10 cellular contexts compared by ENCODE assay signal in genomic region chrX:119622356-119623232, GRCh38. TPM values are rescaled to one million over a fixed set of nuclear protein-coding genes. Genes with fewer than 3 reads are reported as not detected.
A peak's percentile ranks its signal among the peaks of the same experiment; 100 is the strongest.
DNase-seq lines count a peak whose midpoint lies in the region; ATAC-seq and TF ChIP-seq lines count a peak whose summit lies in the region.
"Had no signal": no experiment of that assay in that cellular context is flagged by ENCODE, and none has a peak within 500 bp of the region (broad histone marks: within the 10 kb centered on the region; RNA-seq: fewer than 3 reads in every experiment).

No MANE protein-coding gene starts in this region.

- H4K20me1 ChIP-seq in KMS-11 (ENCODE audit: insufficient read depth): no peaks in the 10 kb centered on the region

- TF ChIP-seq CTCF in KMS-11 (conservative IDR thresholded peaks at IDR 0.05; ENCODE audit: low read depth, low read length): no peak
- TF ChIP-seq CTCF in colonic mucosa (IDR thresholded peaks at IDR 0.05): no peak

- DNase-seq in EH (ENCODE audit: low read depth) (peak; percentile 83), colonic mucosa (peak; percentile 49)
- no peak for DNase-seq in naive thymus-derived CD4-positive, alpha-beta T cell
- DNase-seq in activated CD4-positive, alpha-beta memory T cell treated with anti-CD3 and anti-CD28 coated beads for 36 hours: no peak
- DNase-seq: NCI-H69, T-helper 1 cell had no signal

- peak overlapping the region; percentile 68 for H3K4me2 ChIP-seq in KMS-11

- CTCF ChIA-PET in naive thymus-derived CD4-positive, alpha-beta T cell (lab: Charles Lee): interaction anchor here (1.2 kb wide), 1 partner anchor 70 kb away, joined by 3 read pairs; the partner anchor contains the start of gene SEPTIN6
- CTCF ChIA-PET in activated CD4-positive, alpha-beta memory T cell treated with anti-CD3 and anti-CD28 coated beads for 36 hours (lab: Charles Lee): no interaction called here

- H3K27ac ChIP-seq in KMS-11 (peak overlapping the region; percentile 87), colonic mucosa (no peak overlapping the region)
- H3K27ac ChIP-seq in naive thymus-derived CD4-positive, alpha-beta T cell (ENCODE audit: low read depth, low read length): no peak overlapping the region

- H3K27ac Mint-ChIP-seq in naive thymus-derived CD4-positive, alpha-beta T cell: peak overlapping the region in 5 of 9 donors; percentile 25 to 80 (median 71)
- H3K27ac Mint-ChIP-seq in activated CD4-positive, alpha-beta memory T cell treated with anti-CD3 and anti-CD28 coated beads for 36 hours: no peak overlapping the region

- POLR2A ChIA-PET in naive thymus-derived CD4-positive, alpha-beta T cell (lab: Charles Lee): no interaction called here
- POLR2A ChIA-PET in activated CD4-positive, alpha-beta memory T cell treated with anti-CD3 and anti-CD28 coated beads for 36 hours (lab: Charles Lee): interaction anchor here (0.6 kb wide), 1 partner anchor 145 kb away, joined by 4 read pairs; no protein-coding TSS in a partner anchor

- H3K36me3 ChIP-seq in KMS-11 (ENCODE audit: insufficient read depth) (no peaks in the 10 kb centered on the region), colonic mucosa (no peaks in the 10 kb centered on the region)
- peaks cover 0 to 58% (median 6%) of the 10 kb centered on the region in 3 experiments for H3K36me3 ChIP-seq in naive thymus-derived CD4-positive, alpha-beta T cell (ENCODE audit: control insufficient read depth in 2 of 3, insufficient read depth in 3 of 3, low read length in 3 of 3)

- H3K36me3 Mint-ChIP-seq in naive thymus-derived CD4-positive, alpha-beta T cell: peaks cover 0 to 27% (median 4%) of the 10 kb centered on the region in 5 donors
- H3K36me3 Mint-ChIP-seq in activated CD4-positive, alpha-beta memory T cell treated with anti-CD3 and anti-CD28 coated beads for 36 hours: peaks cover 9% of the 10 kb centered on the region

- H3K27me3 Mint-ChIP-seq in naive thymus-derived CD4-positive, alpha-beta T cell: no peaks in the 10 kb centered on the region
- no peaks in the 10 kb centered on the region for H3K27me3 Mint-ChIP-seq in activated CD4-positive, alpha-beta memory T cell treated with anti-CD3 and anti-CD28 coated beads for 36 hours

- no peak overlapping the region for H2AFZ ChIP-seq in KMS-11 (ENCODE audit: low read depth)

- H3K9me3 Mint-ChIP-seq in naive thymus-derived CD4-positive, alpha-beta T cell: no peaks in the 10 kb centered on the region
- no peaks in the 10 kb centered on the region for H3K9me3 Mint-ChIP-seq in activated CD4-positive, alpha-beta memory T cell treated with anti-CD3 and anti-CD28 coated beads for 36 hours

- H3K4me1 Mint-ChIP-seq in naive thymus-derived CD4-positive, alpha-beta T cell: peaks cover 0 to 9% (median 3%) of the 10 kb centered on the region in 7 donors
- no peaks in the 10 kb centered on the region for H3K4me1 Mint-ChIP-seq in activated CD4-positive, alpha-beta memory T cell treated with anti-CD3 and anti-CD28 coated beads for 36 hours (ENCODE audit: low read depth)

- H3K4me1 ChIP-seq in KMS-11 (ENCODE audit: low read depth, poor library complexity, severe bottlenecking) (peaks cover 72% of the 10 kb centered on the region), colonic mucosa (no peaks in the 10 kb centered on the region)
- no peaks in the 10 kb centered on the region for H3K4me1 ChIP-seq in naive thymus-derived CD4-positive, alpha-beta T cell (ENCODE audit: control insufficient read depth in 2 of 2, insufficient read depth in 2 of 2, low read length in 2 of 2)

- no peaks in the 10 kb centered on the region for H3K9me3 ChIP-seq in colonic mucosa
- no peaks in the 10 kb centered on the region for H3K9me3 ChIP-seq in naive thymus-derived CD4-positive, alpha-beta T cell (ENCODE audit: control insufficient read depth in 2 of 3, low read length in 3 of 3)

- no peak overlapping the region for H3K4me3 ChIP-seq in KMS-11 (IDR thresholded peaks at IDR 0.05; ENCODE audit: insufficient read depth, low read depth, low read length)
- no peak overlapping the region for H3K4me3 ChIP-seq in colonic mucosa
- no peak overlapping the region for H3K4me3 ChIP-seq in naive thymus-derived CD4-positive, alpha-beta T cell (ENCODE audit: low read length)

- ATAC-seq in naive thymus-derived CD4-positive, alpha-beta T cell: no peak
- ATAC-seq in GM18870 (IDR thresholded peaks at IDR 0.05; ENCODE audit: unreplicated experiment) (no peak), GM21381 (IDR thresholded peaks at IDR 0.05; ENCODE audit: unreplicated experiment) (no peak), GM21619 (IDR thresholded peaks at IDR 0.05; ENCODE audit: unreplicated experiment) (no peak)

- H3K9ac ChIP-seq in KMS-11 (no peak overlapping the region), colonic mucosa (ENCODE audit: low read depth in 2 of 2, low read length in 2 of 2) (no peak overlapping the region)

- no peaks in the 10 kb centered on the region for H3K79me2 ChIP-seq in KMS-11 (ENCODE audit: insufficient read depth, low read depth)

- no peaks in the 10 kb centered on the region for H3K27me3 ChIP-seq in KMS-11 (ENCODE audit: insufficient read depth, low read depth)
- no peaks in the 10 kb centered on the region for H3K27me3 ChIP-seq in colonic mucosa
- no peaks in the 10 kb centered on the region for H3K27me3 ChIP-seq in naive thymus-derived CD4-positive, alpha-beta T cell (ENCODE audit: control insufficient read depth in 2 of 2, insufficient read depth in 2 of 2, low read length in 2 of 2)

- no peak overlapping the region for H3K4me3 Mint-ChIP-seq in naive thymus-derived CD4-positive, alpha-beta T cell
- H3K4me3 Mint-ChIP-seq in activated CD4-positive, alpha-beta memory T cell treated with anti-CD3 and anti-CD28 coated beads for 36 hours: no peak overlapping the region

- intact Hi-C loops in colonic mucosa (cut with DNase I): no loop called here
- intact Hi-C loops in naive thymus-derived CD4-positive, alpha-beta T cell (cut with micrococcal nuclease): loop anchor here in 1 of 2 donors (5.0 kb wide), 2 partner anchors 70 to 105 kb away; partner anchors contain the start of gene SEPTIN6
- intact Hi-C loops in activated CD4-positive, alpha-beta memory T cell treated with anti-CD3 and anti-CD28 coated beads for 36 hours (cut with micrococcal nuclease): no loop called here

RNA-seq across cellular contexts. Expression of gene NKRF, which starts 16.4 kb away (rescaled TPM):
- total RNA-seq in colonic mucosa: 1 to 10 TPM; 6.0 to 8.9 TPM
- total RNA-seq in naive thymus-derived CD4-positive, alpha-beta T cell: 10 to 100 TPM in 4 of 5 experiments, 1 to 10 TPM in 1; 9.9 to 16.4 (median 14.0) TPM
- polyA plus RNA-seq in naive thymus-derived CD4-positive, alpha-beta T cell: 1 to 10 TPM; 5.2 to 8.1 TPM
- total RNA-seq in activated CD4-positive, alpha-beta memory T cell treated with anti-CD3 and anti-CD28 coated beads for 36 hours: 10 to 100 TPM; 19.5 to 20.2 TPM

RNA-seq across cellular contexts. Expression of gene UBE2A, which starts 48.2 kb away (rescaled TPM):
- 10 to 100 TPM; 57.6 to 81.0 TPM for total RNA-seq in colonic mucosa
- 10 to 100 TPM; 34.0 to 74.7 (median 60.2) TPM for total RNA-seq in naive thymus-derived CD4-positive, alpha-beta T cell
- polyA plus RNA-seq in naive thymus-derived CD4-positive, alpha-beta T cell: 10 to 100 TPM; 23.9 to 30.7 TPM
- total RNA-seq in activated CD4-positive, alpha-beta memory T cell treated with anti-CD3 and anti-CD28 coated beads for 36 hours: 10 to 100 TPM; 53.9 to 57.4 TPM

RNA-seq across cellular contexts. Expression of gene STEEP1, which starts 57.4 kb away (rescaled TPM):
- 10 to 100 TPM; 18.8 to 19.2 TPM for total RNA-seq in colonic mucosa
- total RNA-seq in naive thymus-derived CD4-positive, alpha-beta T cell: 10 to 100 TPM; 19.9 to 21.8 (median 20.9) TPM
- 10 to 100 TPM; 13.3 to 22.2 TPM for polyA plus RNA-seq in naive thymus-derived CD4-positive, alpha-beta T cell
- 10 to 100 TPM; 20.4 to 21.0 TPM for total RNA-seq in activated CD4-positive, alpha-beta memory T cell treated with anti-CD3 and anti-CD28 coated beads for 36 hours

Comparison
In these comparisons a context has a peak if more than half of its experiments do, and no peak if none do; other contexts are left out.
1. DNase-seq: peak in EH (single experiment) and colonic mucosa (single experiment); none in naive thymus-derived CD4-positive, alpha-beta T cell (0 of 9) and activated CD4-positive, alpha-beta memory T cell treated with anti-CD3 and anti-CD28 coated beads for 36 hours (single experiment).